In the genomic region with DNA sequence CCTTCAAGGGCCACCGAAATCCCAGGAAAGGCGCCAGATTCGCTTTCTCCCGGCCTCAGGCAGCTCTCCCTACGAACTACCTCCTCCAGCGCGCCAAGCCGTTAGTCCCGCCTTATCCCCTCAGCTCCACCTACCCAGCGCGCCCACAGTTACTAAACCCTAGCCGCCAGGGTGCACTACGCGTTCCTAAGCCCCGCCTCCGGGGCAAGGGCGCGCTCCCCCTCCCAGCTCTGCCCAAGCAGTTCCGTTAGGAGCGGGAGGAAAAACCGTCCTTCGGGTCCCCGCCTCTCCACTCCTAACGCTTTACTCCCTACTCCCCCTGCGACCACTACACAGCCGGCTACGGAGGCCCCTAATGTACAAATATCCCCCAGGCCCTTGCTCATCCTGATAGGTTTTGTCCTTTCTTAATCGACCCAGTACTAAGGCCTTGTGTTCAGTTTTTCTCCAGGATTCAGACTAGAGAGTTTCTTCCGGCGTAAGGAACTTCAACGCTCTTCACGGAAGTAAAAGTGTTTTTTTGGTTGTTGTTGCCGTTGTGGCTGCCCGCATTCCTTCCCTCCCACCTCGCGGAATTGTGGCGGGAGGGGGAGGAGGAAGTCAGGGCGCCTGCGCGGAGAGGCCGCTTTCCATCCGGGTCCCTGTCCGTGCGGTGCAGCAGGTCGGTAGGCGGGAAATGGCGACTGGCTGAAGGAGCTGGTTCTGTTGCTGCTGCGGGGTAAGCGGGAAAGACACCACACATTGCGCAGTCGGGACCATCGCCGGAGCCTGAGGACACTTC, we compare ENCODE assay signal across 1 cellular context.
TF ChIP-seq lines count a peak whose summit lies in the region.

A gene (plus strand): TSS at position 655 of the 781 bp plus-strand sequence. CDS start 31,386 bp downstream, outside the sequence.

TF ChIP-seq in HepG2, 621 proteins besides CTCF, POLR2A, EP300 and RAD21 (continued from another document and continues in another):
- TF ChIP-seq, protein P1, sequence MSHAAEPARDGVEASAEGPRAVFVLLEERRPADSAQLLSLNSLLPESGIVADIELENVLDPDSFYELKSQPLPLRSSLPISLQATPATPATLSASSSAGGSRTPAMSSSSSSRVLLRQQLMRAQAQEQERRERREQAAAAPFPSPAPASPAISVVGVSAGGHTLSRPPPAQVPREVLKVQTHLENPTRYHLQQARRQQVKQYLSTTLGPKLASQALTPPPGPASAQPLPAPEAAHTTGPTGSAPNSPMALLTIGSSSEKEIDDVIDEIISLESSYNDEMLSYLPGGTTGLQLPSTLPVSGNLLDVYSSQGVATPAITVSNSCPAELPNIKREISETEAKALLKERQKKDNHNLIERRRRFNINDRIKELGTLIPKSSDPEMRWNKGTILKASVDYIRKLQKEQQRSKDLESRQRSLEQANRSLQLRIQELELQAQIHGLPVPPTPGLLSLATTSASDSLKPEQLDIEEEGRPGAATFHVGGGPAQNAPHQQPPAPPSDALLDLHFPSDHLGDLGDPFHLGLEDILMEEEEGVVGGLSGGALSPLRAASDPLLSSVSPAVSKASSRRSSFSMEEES (CRISPR knock-in tag; IDR thresholded peaks at IDR 0.05), result peak; percentile 53; the same call in 1 of the 2 replicates
- TF ChIP-seq ZNF337 (CRISPR knock-in tag; IDR thresholded peaks at IDR 0.05; ENCODE audit: borderline replicate concordance, low read depth), result no peak
- TF ChIP-seq, protein P2, sequence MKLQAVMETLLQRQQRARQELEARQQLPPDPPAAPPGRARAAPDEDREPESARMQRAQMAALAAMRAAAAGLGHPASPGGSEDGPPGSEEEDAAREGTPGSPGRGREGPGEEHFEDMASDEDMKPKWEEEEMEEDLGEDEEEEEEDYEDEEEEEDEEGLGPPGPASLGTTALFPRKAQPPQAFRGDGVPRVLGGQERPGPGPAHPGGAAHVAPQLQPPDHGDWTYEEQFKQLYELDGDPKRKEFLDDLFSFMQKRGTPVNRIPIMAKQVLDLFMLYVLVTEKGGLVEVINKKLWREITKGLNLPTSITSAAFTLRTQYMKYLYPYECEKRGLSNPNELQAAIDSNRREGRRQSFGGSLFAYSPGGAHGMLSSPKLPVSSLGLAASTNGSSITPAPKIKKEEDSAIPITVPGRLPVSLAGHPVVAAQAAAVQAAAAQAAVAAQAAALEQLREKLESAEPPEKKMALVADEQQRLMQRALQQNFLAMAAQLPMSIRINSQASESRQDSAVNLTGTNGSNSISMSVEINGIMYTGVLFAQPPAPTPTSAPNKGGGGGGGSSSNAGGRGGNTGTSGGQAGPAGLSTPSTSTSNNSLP (IDR thresholded peaks at IDR 0.05; ENCODE audit: low read depth, low read length), result 0 out of 2 replicates have a peak, but pooled peaks have one; percentile 4
- TF ChIP-seq, protein P3, sequence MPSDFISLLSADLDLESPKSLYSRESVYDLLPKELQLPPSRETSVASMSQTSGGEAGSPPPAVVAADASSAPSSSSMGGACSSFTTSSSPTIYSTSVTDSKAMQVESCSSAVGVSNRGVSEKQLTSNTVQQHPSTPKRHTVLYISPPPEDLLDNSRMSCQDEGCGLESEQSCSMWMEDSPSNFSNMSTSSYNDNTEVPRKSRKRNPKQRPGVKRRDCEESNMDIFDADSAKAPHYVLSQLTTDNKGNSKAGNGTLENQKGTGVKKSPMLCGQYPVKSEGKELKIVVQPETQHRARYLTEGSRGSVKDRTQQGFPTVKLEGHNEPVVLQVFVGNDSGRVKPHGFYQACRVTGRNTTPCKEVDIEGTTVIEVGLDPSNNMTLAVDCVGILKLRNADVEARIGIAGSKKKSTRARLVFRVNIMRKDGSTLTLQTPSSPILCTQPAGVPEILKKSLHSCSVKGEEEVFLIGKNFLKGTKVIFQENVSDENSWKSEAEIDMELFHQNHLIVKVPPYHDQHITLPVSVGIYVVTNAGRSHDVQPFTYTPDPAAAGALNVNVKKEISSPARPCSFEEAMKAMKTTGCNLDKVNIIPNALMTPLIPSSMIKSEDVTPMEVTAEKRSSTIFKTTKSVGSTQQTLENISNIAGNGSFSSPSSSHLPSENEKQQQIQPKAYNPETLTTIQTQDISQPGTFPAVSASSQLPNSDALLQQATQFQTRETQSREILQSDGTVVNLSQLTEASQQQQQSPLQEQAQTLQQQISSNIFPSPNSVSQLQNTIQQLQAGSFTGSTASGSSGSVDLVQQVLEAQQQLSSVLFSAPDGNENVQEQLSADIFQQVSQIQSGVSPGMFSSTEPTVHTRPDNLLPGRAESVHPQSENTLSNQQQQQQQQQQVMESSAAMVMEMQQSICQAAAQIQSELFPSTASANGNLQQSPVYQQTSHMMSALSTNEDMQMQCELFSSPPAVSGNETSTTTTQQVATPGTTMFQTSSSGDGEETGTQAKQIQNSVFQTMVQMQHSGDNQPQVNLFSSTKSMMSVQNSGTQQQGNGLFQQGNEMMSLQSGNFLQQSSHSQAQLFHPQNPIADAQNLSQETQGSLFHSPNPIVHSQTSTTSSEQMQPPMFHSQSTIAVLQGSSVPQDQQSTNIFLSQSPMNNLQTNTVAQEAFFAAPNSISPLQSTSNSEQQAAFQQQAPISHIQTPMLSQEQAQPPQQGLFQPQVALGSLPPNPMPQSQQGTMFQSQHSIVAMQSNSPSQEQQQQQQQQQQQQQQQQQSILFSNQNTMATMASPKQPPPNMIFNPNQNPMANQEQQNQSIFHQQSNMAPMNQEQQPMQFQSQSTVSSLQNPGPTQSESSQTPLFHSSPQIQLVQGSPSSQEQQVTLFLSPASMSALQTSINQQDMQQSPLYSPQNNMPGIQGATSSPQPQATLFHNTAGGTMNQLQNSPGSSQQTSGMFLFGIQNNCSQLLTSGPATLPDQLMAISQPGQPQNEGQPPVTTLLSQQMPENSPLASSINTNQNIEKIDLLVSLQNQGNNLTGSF (CRISPR knock-in tag; IDR thresholded peaks at IDR 0.05), result no peak
- TF ChIP-seq POLR2G (IDR thresholded peaks at IDR 0.05; ENCODE audit: low read depth, low read length), result peak; percentile 87
- TF ChIP-seq ARID2 (CRISPR knock-in tag; IDR thresholded peaks at IDR 0.05; ENCODE audit: borderline replicate concordance), result no peak
- no peak for TF ChIP-seq ZNF7 (CRISPR knock-in tag; IDR thresholded peaks at IDR 0.05)
- no peak for TF ChIP-seq AKAP8 (CRISPR knock-in tag; IDR thresholded peaks at IDR 0.05)
- 0 out of 2 replicates have a peak, but pooled peaks have one; percentile 61 for TF ChIP-seq NFKB2 (CRISPR knock-in tag; IDR thresholded peaks at IDR 0.05; ENCODE audit: borderline replicate concordance)
- no peak for TF ChIP-seq PRMT3 (CRISPR knock-in tag; IDR thresholded peaks at IDR 0.05; ENCODE audit: borderline replicate concordance, low read depth)
- TF ChIP-seq ZNF563 (CRISPR knock-in tag; IDR thresholded peaks at IDR 0.05), result 0 out of 2 replicates have a peak, but pooled peaks have one; percentile 79
- TF ChIP-seq ZNF331 (CRISPR knock-in tag; IDR thresholded peaks at IDR 0.05), result peak; percentile 61
- TF ChIP-seq, protein P4, sequence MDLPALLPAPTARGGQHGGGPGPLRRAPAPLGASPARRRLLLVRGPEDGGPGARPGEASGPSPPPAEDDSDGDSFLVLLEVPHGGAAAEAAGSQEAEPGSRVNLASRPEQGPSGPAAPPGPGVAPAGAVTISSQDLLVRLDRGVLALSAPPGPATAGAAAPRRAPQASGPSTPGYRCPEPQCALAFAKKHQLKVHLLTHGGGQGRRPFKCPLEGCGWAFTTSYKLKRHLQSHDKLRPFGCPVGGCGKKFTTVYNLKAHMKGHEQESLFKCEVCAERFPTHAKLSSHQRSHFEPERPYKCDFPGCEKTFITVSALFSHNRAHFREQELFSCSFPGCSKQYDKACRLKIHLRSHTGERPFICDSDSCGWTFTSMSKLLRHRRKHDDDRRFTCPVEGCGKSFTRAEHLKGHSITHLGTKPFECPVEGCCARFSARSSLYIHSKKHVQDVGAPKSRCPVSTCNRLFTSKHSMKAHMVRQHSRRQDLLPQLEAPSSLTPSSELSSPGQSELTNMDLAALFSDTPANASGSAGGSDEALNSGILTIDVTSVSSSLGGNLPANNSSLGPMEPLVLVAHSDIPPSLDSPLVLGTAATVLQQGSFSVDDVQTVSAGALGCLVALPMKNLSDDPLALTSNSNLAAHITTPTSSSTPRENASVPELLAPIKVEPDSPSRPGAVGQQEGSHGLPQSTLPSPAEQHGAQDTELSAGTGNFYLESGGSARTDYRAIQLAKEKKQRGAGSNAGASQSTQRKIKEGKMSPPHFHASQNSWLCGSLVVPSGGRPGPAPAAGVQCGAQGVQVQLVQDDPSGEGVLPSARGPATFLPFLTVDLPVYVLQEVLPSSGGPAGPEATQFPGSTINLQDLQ (CRISPR knock-in tag; IDR thresholded peaks at IDR 0.05), result no peak
- TF ChIP-seq ZNF788 (CRISPR knock-in tag; IDR thresholded peaks at IDR 0.05; ENCODE audit: borderline replicate concordance), result peak; percentile 91
- TF ChIP-seq PHB2 (IDR thresholded peaks at IDR 0.05; ENCODE audit: partially characterized antibody), result no peak
- TF ChIP-seq ZFP36 (IDR thresholded peaks at IDR 0.05; ENCODE audit: borderline replicate concordance, low read depth, low read length, partially characterized antibody), result no peak
- TF ChIP-seq HOXA5 (CRISPR knock-in tag; IDR thresholded peaks at IDR 0.05), result no peak; the same call in 1 of the 2 replicates
- no peak for TF ChIP-seq FOXC1 (CRISPR knock-in tag; IDR thresholded peaks at IDR 0.05; ENCODE audit: borderline replicate concordance)
- TF ChIP-seq, protein P5, sequence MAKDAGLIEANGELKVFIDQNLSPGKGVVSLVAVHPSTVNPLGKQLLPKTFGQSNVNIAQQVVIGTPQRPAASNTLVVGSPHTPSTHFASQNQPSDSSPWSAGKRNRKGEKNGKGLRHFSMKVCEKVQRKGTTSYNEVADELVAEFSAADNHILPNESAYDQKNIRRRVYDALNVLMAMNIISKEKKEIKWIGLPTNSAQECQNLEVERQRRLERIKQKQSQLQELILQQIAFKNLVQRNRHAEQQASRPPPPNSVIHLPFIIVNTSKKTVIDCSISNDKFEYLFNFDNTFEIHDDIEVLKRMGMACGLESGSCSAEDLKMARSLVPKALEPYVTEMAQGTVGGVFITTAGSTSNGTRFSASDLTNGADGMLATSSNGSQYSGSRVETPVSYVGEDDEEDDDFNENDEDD (CRISPR knock-in tag; IDR thresholded peaks at IDR 0.05; ENCODE audit: borderline replicate concordance), result peak; percentile 92
- TF ChIP-seq, protein P6, sequence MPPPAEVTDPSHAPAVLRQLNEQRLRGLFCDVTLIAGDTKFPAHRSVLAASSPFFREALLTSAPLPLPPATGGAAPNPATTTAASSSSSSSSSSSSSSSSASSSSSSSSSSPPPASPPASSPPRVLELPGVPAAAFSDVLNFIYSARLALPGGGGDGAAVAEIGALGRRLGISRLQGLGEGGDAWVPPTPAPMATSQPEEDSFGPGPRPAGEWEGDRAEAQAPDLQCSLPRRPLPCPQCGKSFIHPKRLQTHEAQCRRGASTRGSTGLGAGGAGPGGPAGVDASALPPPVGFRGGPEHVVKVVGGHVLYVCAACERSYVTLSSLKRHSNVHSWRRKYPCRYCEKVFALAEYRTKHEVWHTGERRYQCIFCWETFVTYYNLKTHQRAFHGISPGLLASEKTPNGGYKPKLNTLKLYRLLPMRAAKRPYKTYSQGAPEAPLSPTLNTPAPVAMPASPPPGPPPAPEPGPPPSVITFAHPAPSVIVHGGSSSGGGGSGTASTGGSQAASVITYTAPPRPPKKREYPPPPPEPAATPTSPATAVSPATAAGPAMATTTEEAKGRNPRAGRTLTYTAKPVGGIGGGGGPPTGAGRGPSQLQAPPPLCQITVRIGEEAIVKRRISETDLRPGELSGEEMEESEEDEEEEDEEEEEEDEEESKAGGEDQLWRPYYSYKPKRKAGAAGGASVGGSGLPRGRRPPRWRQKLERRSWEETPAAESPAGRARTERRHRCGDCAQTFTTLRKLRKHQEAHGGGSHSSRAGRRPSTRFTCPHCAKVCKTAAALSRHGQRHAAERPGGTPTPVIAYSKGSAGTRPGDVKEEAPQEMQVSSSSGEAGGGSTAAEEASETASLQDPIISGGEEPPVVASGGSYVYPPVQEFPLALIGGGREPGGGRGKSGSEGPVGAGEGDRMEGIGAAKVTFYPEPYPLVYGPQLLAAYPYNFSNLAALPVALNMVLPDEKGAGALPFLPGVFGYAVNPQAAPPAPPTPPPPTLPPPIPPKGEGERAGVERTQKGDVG (CRISPR knock-in tag; IDR thresholded peaks at IDR 0.05; ENCODE audit: borderline replicate concordance), result no peak
- no peak for TF ChIP-seq IKZF4 (CRISPR knock-in tag; IDR thresholded peaks at IDR 0.05; ENCODE audit: borderline replicate concordance, low read depth, not compliant biosample characterization)
- no peak for TF ChIP-seq KLF9 (CRISPR knock-in tag; IDR thresholded peaks at IDR 0.05; ENCODE audit: low read depth)
- TF ChIP-seq SRF (IDR thresholded peaks at IDR 0.05; ENCODE audit: low read depth, low read length), result no peak
- TF ChIP-seq HDAC2 (CRISPR knock-in tag; IDR thresholded peaks at IDR 0.05), result peak; percentile 60; the same call in 1 of the 2 replicates
- TF ChIP-seq MTF1 (CRISPR knock-in tag; IDR thresholded peaks at IDR 0.05), result no peak
- TF ChIP-seq KLF11 (CRISPR knock-in tag; IDR thresholded peaks at IDR 0.05), result no peak
- TF ChIP-seq SALL1 (CRISPR knock-in tag; IDR thresholded peaks at IDR 0.05), result peak; percentile 44; the same call in 1 of the 2 replicates
- 0 out of 2 replicates have a peak, but pooled peaks have one; percentile 10 for TF ChIP-seq ZKSCAN1 (IDR thresholded peaks at IDR 0.05; ENCODE audit: low read length)
- no peak for TF ChIP-seq ZNF333 (CRISPR knock-in tag; IDR thresholded peaks at IDR 0.05; ENCODE audit: borderline replicate concordance)
- peak; percentile 84 for TF ChIP-seq ELF3 (CRISPR knock-in tag; IDR thresholded peaks at IDR 0.05)
- TF ChIP-seq, protein P7, sequence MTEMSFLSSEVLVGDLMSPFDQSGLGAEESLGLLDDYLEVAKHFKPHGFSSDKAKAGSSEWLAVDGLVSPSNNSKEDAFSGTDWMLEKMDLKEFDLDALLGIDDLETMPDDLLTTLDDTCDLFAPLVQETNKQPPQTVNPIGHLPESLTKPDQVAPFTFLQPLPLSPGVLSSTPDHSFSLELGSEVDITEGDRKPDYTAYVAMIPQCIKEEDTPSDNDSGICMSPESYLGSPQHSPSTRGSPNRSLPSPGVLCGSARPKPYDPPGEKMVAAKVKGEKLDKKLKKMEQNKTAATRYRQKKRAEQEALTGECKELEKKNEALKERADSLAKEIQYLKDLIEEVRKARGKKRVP (CRISPR knock-in tag; IDR thresholded peaks at IDR 0.05), result 0 out of 4 replicates have a peak, but pooled peaks of 1 of the 2 experiments have one; percentile 17
